In the genomic region with DNA sequence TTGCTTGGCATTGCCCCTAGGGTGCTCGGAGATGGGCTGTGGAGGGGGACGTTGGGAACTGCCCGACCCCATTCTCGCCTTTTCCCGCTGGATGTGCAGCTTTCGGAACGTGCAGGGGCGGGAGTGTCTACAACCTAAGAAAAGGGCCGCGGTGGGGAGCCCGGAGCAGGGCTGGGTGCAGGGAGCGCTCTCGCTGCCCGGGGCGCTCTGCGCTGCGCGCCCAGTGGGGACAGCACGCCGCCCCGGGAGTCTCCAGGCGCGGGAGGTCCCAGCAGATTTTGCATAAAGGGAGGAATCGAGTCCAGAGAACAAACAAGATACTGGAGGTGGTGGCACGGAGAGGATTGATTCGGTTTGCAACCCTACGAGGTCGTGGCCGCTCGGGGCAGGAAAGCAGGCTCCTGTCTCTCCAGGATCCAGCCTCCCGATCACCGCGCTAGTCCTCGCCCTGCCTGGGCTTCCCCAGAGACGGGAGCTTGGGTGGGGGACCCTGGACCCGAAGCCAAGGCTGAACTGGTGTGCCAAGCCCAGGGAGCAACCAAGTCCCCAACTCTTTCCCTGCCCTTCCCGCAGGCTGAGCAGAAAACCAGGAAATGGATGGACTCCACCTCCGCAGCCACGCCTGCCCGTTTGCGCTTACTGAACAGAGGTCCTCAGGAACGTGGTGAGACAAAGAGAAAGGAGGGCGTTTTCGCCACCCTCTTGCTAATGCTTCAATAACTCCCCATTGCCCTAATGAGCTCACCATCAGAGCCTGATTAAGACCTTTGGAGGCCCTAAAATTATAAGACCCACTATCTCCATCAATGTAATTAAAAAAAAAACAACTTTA, we compare ENCODE assay signal across 8 cellular contexts. TPM values are rescaled to one million over a fixed set of nuclear protein-coding genes. Genes with fewer than 3 reads are reported as not detected.
DNase-seq lines count a peak whose midpoint lies in the region; ATAC-seq and TF ChIP-seq lines count a peak whose summit lies in the region.

No MANE protein-coding gene starts in this region.

- peak overlapping the region; percentile 45 for H3K9ac ChIP-seq in GM23248
- peak overlapping the region; percentile 44 to 78 for H3K9ac ChIP-seq in colonic mucosa (ENCODE audit: low read depth in 2 of 2, low read length in 2 of 2)
- H3K9ac ChIP-seq in liver (ENCODE audit: low read depth in 1 of 2, low read length in 2 of 2): peak overlapping the region; percentile 77 to 84

- no peaks in the 10 kb centered on the region for H3K79me2 ChIP-seq in GM23248 (ENCODE audit: insufficient read depth)

- TF ChIP-seq CTCF in 22Rv1 (IDR thresholded peaks at IDR 0.05) (0 out of 2 replicates have a peak, but pooled peaks have one; percentile 6), colonic mucosa (IDR thresholded peaks at IDR 0.05) (no peak), liver (IDR thresholded peaks at IDR 0.05; ENCODE audit: low read depth, low read length, missing input control) (peak; percentile 8), tibial artery (IDR thresholded peaks at IDR 0.05) (no peak)

- in situ Hi-C loops in GM23248 (cut with MboI): loop anchor here (25.0 kb wide), 1 partner anchor 313 kb away; no protein-coding TSS in a partner anchor

- peak; percentile 67 for DNase-seq in GM23248
- peak; percentile 95 to 97 for DNase-seq in NCI-H526 (lab: John Stamatoyannopoulos, UW)
- DNase-seq in colonic mucosa: peak; percentile 87
- DNase-seq in tibial artery: peak in 1 of 2 donors; percentile 40

- H3F3A ChIP-seq in GM23248 (ENCODE audit: insufficient read depth): no peaks in the 10 kb centered on the region

- no peaks in the 10 kb centered on the region for H3K9me2 ChIP-seq in GM23248 (ENCODE audit: insufficient read depth)

- ATAC-seq in GM21447 (IDR thresholded peaks at IDR 0.05; ENCODE audit: unreplicated experiment): no peak
- ATAC-seq in HG03108 (IDR thresholded peaks at IDR 0.05; ENCODE audit: unreplicated experiment): no peak

- intact Hi-C loops in colonic mucosa (cut with DNase I) (no loop called here), tibial artery (cut with DNase I; ENCODE audit: low total_unique reads) (no loop called here)

- TF ChIP-seq RAD21 in liver (IDR thresholded peaks at IDR 0.05): peak; percentile 8 to 18

- H3K27me3 ChIP-seq in GM23248 (replicated peaks; ENCODE audit: insufficient read depth) (0 out of 2 replicates have a peak, but pooled peaks cover 6% of the 10 kb centered on the region), colonic mucosa (no peaks in the 10 kb centered on the region), liver (ENCODE audit: control insufficient read depth in 4 of 4, insufficient read depth in 4 of 4, low read length in 3 of 4) (no peaks in the 10 kb centered on the region), tibial artery (peaks cover 0 to 6% of the 10 kb centered on the region in 2 donors)

- no peaks in the 10 kb centered on the region for H3K9me3 ChIP-seq in GM23248 (ENCODE audit: low read depth)
- no peaks in the 10 kb centered on the region for H3K9me3 ChIP-seq in colonic mucosa
- no peaks in the 10 kb centered on the region for H3K9me3 ChIP-seq in liver (ENCODE audit: control insufficient read depth in 4 of 4, low read length in 3 of 4)
- H3K9me3 ChIP-seq in tibial artery: peaks cover 0 to 4% (median 0%) of the 10 kb centered on the region in 3 donors

- H3K27ac ChIP-seq in 22Rv1: peak overlapping the region; percentile 17; the same call in 1 of the 2 replicates
- no peak overlapping the region for H3K27ac ChIP-seq in GM23248
- H3K27ac ChIP-seq in colonic mucosa: peak overlapping the region; percentile 51
- H3K27ac ChIP-seq in liver (ENCODE audit: low read depth in 1 of 2, low read length in 2 of 2): peak overlapping the region; percentile 88 to 90
- no peak overlapping the region for H3K27ac ChIP-seq in tibial artery

- H2AFZ ChIP-seq in GM23248: peak overlapping the region; percentile 91

- H3K4me3 ChIP-seq in GM23248 (peak overlapping the region; percentile 77), colonic mucosa (peak overlapping the region; percentile 59), liver (ENCODE audit: low read depth in 1 of 3, low read length in 3 of 3) (peak overlapping the region; percentile 51 to 94 (median 85)), tibial artery (peak overlapping the region; percentile 46 to 53)

- H3K36me3 ChIP-seq in GM23248 (ENCODE audit: low read depth) (no peaks in the 10 kb centered on the region), colonic mucosa (no peaks in the 10 kb centered on the region), liver (ENCODE audit: control insufficient read depth in 4 of 4, insufficient read depth in 3 of 4, low read depth in 1 of 4, low read length in 3 of 4) (no peaks in the 10 kb centered on the region), tibial artery (no peaks in the 10 kb centered on the region)

- H3K4me2 ChIP-seq in GM23248 (ENCODE audit: unreplicated experiment): peak overlapping the region; percentile 75

- WGBS in GM23248 (ENCODE audit: low coverage in 1 of 2, low lambda C conversion rate in 2 of 2, missing lambda C conversion rate in 2 of 2), 2 experiments: 2% methylated on average over 34 to 44 of the region's 44 CpGs
- WGBS in liver: 1% methylated on average over 44 of the region's 44 CpGs

- no peaks in the 10 kb centered on the region for H3K4me1 ChIP-seq in GM23248 (ENCODE audit: insufficient read depth)
- no peaks in the 10 kb centered on the region for H3K4me1 ChIP-seq in colonic mucosa
- peaks cover 4 to 34% (median 22%) of the 10 kb centered on the region in 4 donors for H3K4me1 ChIP-seq in liver (ENCODE audit: control insufficient read depth in 4 of 4, insufficient read depth in 4 of 4, low read length in 3 of 4)
- H3K4me1 ChIP-seq in tibial artery: peaks cover 0 to 17% (median 6%) of the 10 kb centered on the region in 4 donors

- no peaks in the 10 kb centered on the region for H4K20me1 ChIP-seq in GM23248 (ENCODE audit: insufficient read depth)

TF ChIP-seq in liver, 16 proteins besides CTCF, POLR2A, EP300 and RAD21:
- peak; percentile 73 for TF ChIP-seq MAX (IDR thresholded peaks at IDR 0.05)
- TF ChIP-seq FOXA2 (IDR thresholded peaks at IDR 0.05): no peak
- TF ChIP-seq GABPA (IDR thresholded peaks at IDR 0.05 in 1 of 2, conservative IDR thresholded peaks at IDR 0.05 in 1 of 2): no peak
- TF ChIP-seq YY1 (IDR thresholded peaks at IDR 0.05): peak; percentile 60
- TF ChIP-seq RXRA (IDR thresholded peaks at IDR 0.05): peak; percentile 29 to 34
- TF ChIP-seq HNF4A (conservative IDR thresholded peaks at IDR 0.05): peak; percentile 24 to 55
- TF ChIP-seq ZBTB33 (IDR thresholded peaks at IDR 0.05): no peak

RNA-seq across cellular contexts. Expression of gene NOX5, which starts 59.7 kb away (rescaled TPM):
- 0.11 TPM in 1 of 2 replicates, not detected in the other for total RNA-seq in GM23248 (2014; rRNA removed; shearing (Covaris generic))
- polyA plus RNA-seq in GM23248 (2016; fragmentation: Nextera tagmentation; extraction: Ambion mirVana): 0.11 TPM in 1 of 2 replicates, not detected in the other
- total RNA-seq in colonic mucosa: under 1 TPM; 0.05 to 0.17 TPM
- under 1 TPM; under 0.01 TPM for total RNA-seq in liver
- polyA plus RNA-seq in liver: under 1 TPM; 0.02 to 0.08 TPM

Comparison
In these comparisons a context has a peak if more than half of its experiments do, and no peak if none do; other contexts are left out.
1. H3K27ac ChIP-seq: peak in 22Rv1 (single experiment), colonic mucosa (single experiment) and liver (2 of 2); none in GM23248 (single experiment) and tibial artery (0 of 2).
2. CTCF ChIP-seq: peak in 22Rv1 (single experiment) and liver (single experiment); none in colonic mucosa (single experiment) and tibial artery (0 of 2).
3. Peak in every context shown above with its lines, with median percentiles within 50 percentile points of each other: H3K4me3 ChIP-seq and H3K9ac ChIP-seq.